ENCODE assay signal across 8 cellular contexts in the genomic region with DNA sequence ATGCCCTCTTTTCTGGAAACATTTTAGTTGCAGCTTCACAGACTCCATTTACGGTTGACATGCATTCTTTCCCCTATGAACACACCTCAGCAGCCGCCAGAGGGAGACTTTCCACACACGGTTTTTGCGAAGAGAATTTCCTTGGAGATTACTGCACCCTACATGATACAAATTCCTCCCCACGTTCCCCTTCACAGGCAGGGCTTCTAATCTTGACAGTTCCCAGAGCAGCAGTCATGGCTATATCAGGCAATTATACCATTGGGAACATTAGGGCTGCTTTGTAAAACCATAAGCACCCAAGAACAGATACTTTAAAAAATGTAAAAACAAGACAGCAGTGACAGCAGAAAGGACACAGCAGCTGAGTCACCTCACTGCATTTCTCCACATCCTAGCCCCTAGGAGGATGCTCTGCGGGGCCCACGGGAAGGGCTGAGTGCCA.
DNase-seq lines count a peak whose midpoint lies in the region; ATAC-seq and TF ChIP-seq lines count a peak whose summit lies in the region.

No MANE protein-coding gene starts in this region.

- 4 to 11% (median 11%) methylated on average over 7 of the region's 7 CpGs for WGBS in heart left ventricle, 4 donors
- WGBS in psoas muscle, 3 donors: 17 to 27% (median 18%) methylated on average over 7 of the region's 7 CpGs

- no peaks in the 10 kb centered on the region for H3K9me3 Mint-ChIP-seq in activated CD4-positive, alpha-beta memory T cell treated with anti-CD3 and anti-CD28 coated beads, Interleukin-2, amount 10 ng/mL, durations not matched to agents 7 days and 5 days

- no peaks in the 10 kb centered on the region for H3K4me1 Mint-ChIP-seq in activated CD4-positive, alpha-beta memory T cell treated with anti-CD3 and anti-CD28 coated beads, Interleukin-2, amount 10 ng/mL, durations not matched to agents 7 days and 5 days

- no peak overlapping the region for H3K27ac Mint-ChIP-seq in activated CD4-positive, alpha-beta memory T cell treated with anti-CD3 and anti-CD28 coated beads, Interleukin-2, amount 10 ng/mL, durations not matched to agents 7 days and 5 days

- H3K27me3 Mint-ChIP-seq in activated CD4-positive, alpha-beta memory T cell treated with anti-CD3 and anti-CD28 coated beads, Interleukin-2, amount 10 ng/mL, durations not matched to agents 7 days and 5 days: peaks cover 30% of the 10 kb centered on the region

- no peaks in the 10 kb centered on the region for H3K27me3 ChIP-seq in heart left ventricle
- no peaks in the 10 kb centered on the region for H3K27me3 ChIP-seq in psoas muscle (ENCODE audit: insufficient read depth in 3 of 3, low read length in 2 of 3)

- peak; percentile 31 to 38 for DNase-seq in activated T-cell treated with anti-CD3 and anti-CD28 coated beads, Interleukin-2, amount 50 U/mL, for 48 hours
- DNase-seq in activated T-cell treated with anti-CD3 and anti-CD28 coated beads for 4 hours: no peak
- DNase-seq in NAMALWA (ENCODE audit: low spot score): peak; percentile 58
- DNase-seq in activated CD4-positive, alpha-beta memory T cell treated with anti-CD3 and anti-CD28 coated beads, Interleukin-2, amount 10 ng/mL, durations not matched to agents 7 days and 5 days: peak; percentile 18
- peak in 4 of 5 donors; percentile 60 to 70 (median 64) for DNase-seq in heart left ventricle
- peak; percentile 28 to 49 for DNase-seq in psoas muscle
- DNase-seq in foreskin melanocyte: no peak

- CTCF ChIA-PET in activated CD4-positive, alpha-beta memory T cell treated with anti-CD3 and anti-CD28 coated beads, Interleukin-2, amount 10 ng/mL, durations not matched to agents 7 days and 5 days (lab: Charles Lee): no interaction called here

- POLR2A ChIA-PET in activated CD4-positive, alpha-beta memory T cell treated with anti-CD3 and anti-CD28 coated beads, Interleukin-2, amount 10 ng/mL, durations not matched to agents 7 days and 5 days (lab: Charles Lee): no interaction called here

- H3K4me3 Mint-ChIP-seq in activated CD4-positive, alpha-beta memory T cell treated with anti-CD3 and anti-CD28 coated beads, Interleukin-2, amount 10 ng/mL, durations not matched to agents 7 days and 5 days: no peak overlapping the region

- ATAC-seq in heart left ventricle (peak; percentile 75 to 89 (median 85)), psoas muscle (no peak), HG03045 (IDR thresholded peaks at IDR 0.05; ENCODE audit: unreplicated experiment) (no peak)

- H3K4me1 ChIP-seq in heart left ventricle (peaks cover 0 to 24% (median 6%) of the 10 kb centered on the region in 12 donors), psoas muscle (no peaks in the 10 kb centered on the region)

- no peaks in the 10 kb centered on the region for H3K36me3 Mint-ChIP-seq in activated CD4-positive, alpha-beta memory T cell treated with anti-CD3 and anti-CD28 coated beads, Interleukin-2, amount 10 ng/mL, durations not matched to agents 7 days and 5 days (ENCODE audit: low read depth)

- TF ChIP-seq CTCF in heart left ventricle (IDR thresholded peaks at IDR 0.05) (peak; percentile 41 to 76 (median 65)), psoas muscle (IDR thresholded peaks at IDR 0.05) (peak; percentile 37)

- H3K4me3 ChIP-seq in heart left ventricle (peak overlapping the region in 3 of 12 donors; percentile 7 to 37 (median 22)), psoas muscle (no peak overlapping the region)

- H3K36me3 ChIP-seq in heart left ventricle: no peaks in the 10 kb centered on the region
- no peaks in the 10 kb centered on the region for H3K36me3 ChIP-seq in psoas muscle (ENCODE audit: insufficient read depth in 1 of 2, low read depth in 1 of 2)

- TF ChIP-seq POLR2A in heart left ventricle (IDR thresholded peaks at IDR 0.05): no peak

- no peaks in the 10 kb centered on the region for H3K9me3 ChIP-seq in heart left ventricle
- no peaks in the 10 kb centered on the region for H3K9me3 ChIP-seq in psoas muscle

- intact Hi-C loops in heart left ventricle (cut with DNase I) (loop anchor here (1.0 to 10.0 kb wide), 12 partner anchors 68 to 1079 kb away; no protein-coding TSS in a partner anchor), psoas muscle (cut with DNase I) (no loop called here)

- H3K27ac ChIP-seq in heart left ventricle (peak overlapping the region in 2 of 12 donors; percentile 32 to 54), psoas muscle (no peak overlapping the region)

Comparison
In these comparisons a context has a peak if more than half of its experiments do, and no peak if none do; other contexts are left out.
1. DNase-seq: peak in activated T-cell treated with anti-CD3 and anti-CD28 coated beads, Interleukin-2, amount 50 U/mL, for 48 hours (2 of 2), NAMALWA (single experiment), activated CD4-positive, alpha-beta memory T cell treated with anti-CD3 and anti-CD28 coated beads, Interleukin-2, amount 10 ng/mL, durations not matched to agents 7 days and 5 days (single experiment), heart left ventricle (4 of 5) and psoas muscle (2 of 2); none in activated T-cell treated with anti-CD3 and anti-CD28 coated beads for 4 hours (single experiment) and foreskin melanocyte (single experiment).
2. ATAC-seq: peak in heart left ventricle (4 of 4); none in psoas muscle (0 of 4) and HG03045 (single experiment).
3. intact Hi-C loops: an anchor here in heart left ventricle (1.0 to 10.0 kb wide); none called in psoas muscle.